11 cellular contexts compared by ENCODE assay signal in genomic region chr12:105740970-105741725, GRCh38.
DNase-seq lines count a peak whose midpoint lies in the region; ATAC-seq and TF ChIP-seq lines count a peak whose summit lies in the region.
"Had no signal": no experiment of that assay in that cellular context is flagged by ENCODE, and none has a peak within 500 bp of the region (broad histone marks: within the 10 kb centered on the region; RNA-seq: fewer than 3 reads in every experiment).

No MANE protein-coding gene starts in this region.

- H3K4me3 ChIP-seq in fibroblast of pulmonary artery (replicated peaks; ENCODE audit: low read depth, low read length) (no peak overlapping the region), ovary (no peak overlapping the region)

- no peaks in the 10 kb centered on the region for H3K9me3 Mint-ChIP-seq in activated CD4-positive, alpha-beta memory T cell treated with anti-CD3 and anti-CD28 coated beads for 36 hours

- TF ChIP-seq EP300 in ovary (IDR thresholded peaks at IDR 0.05) = no peak

- H3K4me1 ChIP-seq in ovary (ENCODE audit: insufficient read depth) = peaks cover 5% of the 10 kb centered on the region

- H3K27ac ChIP-seq in ovary = peak overlapping the region; percentile 7 to 40

- no peak for TF ChIP-seq POLR2A in ovary (IDR thresholded peaks at IDR 0.05)

- intact Hi-C loops in ovary (cut with DNase I) = no loop called here
- intact Hi-C loops in activated CD4-positive, alpha-beta memory T cell treated with anti-CD3 and anti-CD28 coated beads for 36 hours (cut with micrococcal nuclease) = no loop called here

- H3K4me3 Mint-ChIP-seq in activated CD4-positive, alpha-beta memory T cell treated with anti-CD3 and anti-CD28 coated beads for 36 hours = no peak overlapping the region
- H3K4me3 Mint-ChIP-seq: CD4-positive, CD25-positive, alpha-beta regulatory T cell had no signal

- POLR2A ChIA-PET in activated CD4-positive, alpha-beta memory T cell treated with anti-CD3 and anti-CD28 coated beads for 36 hours (lab: Charles Lee) = no interaction called here

- no peak overlapping the region for H3K27ac Mint-ChIP-seq in activated CD4-positive, alpha-beta memory T cell treated with anti-CD3 and anti-CD28 coated beads for 36 hours
- H3K27ac Mint-ChIP-seq: CD4-positive, CD25-positive, alpha-beta regulatory T cell had no signal

- no peaks in the 10 kb centered on the region for H3K36me3 Mint-ChIP-seq in activated CD4-positive, alpha-beta memory T cell treated with anti-CD3 and anti-CD28 coated beads for 36 hours
- H3K36me3 Mint-ChIP-seq: CD4-positive, CD25-positive, alpha-beta regulatory T cell had no signal

- WGBS in ovary, 3 donors = 26 to 32% (median 32%) methylated on average over 9 of the region's 9 CpGs

- TF ChIP-seq CTCF in fibroblast of pulmonary artery (IDR thresholded peaks at IDR 0.05; ENCODE audit: low read length, missing control alignments) (no peak), ovary (IDR thresholded peaks at IDR 0.05) (no peak)

- DNase-seq in DMS 273 (lab: John Stamatoyannopoulos, UW; ENCODE audit: unreplicated experiment) = peak; percentile 95
- DNase-seq in NCI-H446 treated with DMSO at 0.1 percent for 48 hours (lab: John Stamatoyannopoulos, UW) = peak; percentile 98
- peak; percentile 36 for DNase-seq in fibroblast of pulmonary artery (ENCODE audit: low read depth)
- peak; percentile 43 to 61 (median 50) for DNase-seq in ovary
- no peak for DNase-seq in activated CD4-positive, alpha-beta memory T cell treated with anti-CD3 and anti-CD28 coated beads for 36 hours
- no peak for DNase-seq in MV-4-11 (lab: John Stamatoyannopoulos, UW)
- no peak for DNase-seq in NOMO-1 treated with DMSO at 0.1 percent for 48 hours (lab: John Stamatoyannopoulos, UW; ENCODE audit: unreplicated experiment)
- DNase-seq: CD4-positive, CD25-positive, alpha-beta regulatory T cell; SHP77 had no signal

- peaks cover 3% of the 10 kb centered on the region for H3K27me3 Mint-ChIP-seq in activated CD4-positive, alpha-beta memory T cell treated with anti-CD3 and anti-CD28 coated beads for 36 hours
- H3K27me3 Mint-ChIP-seq: CD4-positive, CD25-positive, alpha-beta regulatory T cell had no signal

- H3K27me3 ChIP-seq in ovary = no peaks in the 10 kb centered on the region

- ATAC-seq in esophagus mucosa = no peak
- ATAC-seq: left colon had no signal

- no peaks in the 10 kb centered on the region for H3K36me3 ChIP-seq in ovary

- no peaks in the 10 kb centered on the region for H3K9me3 ChIP-seq in ovary

- CTCF ChIA-PET in activated CD4-positive, alpha-beta memory T cell treated with anti-CD3 and anti-CD28 coated beads for 36 hours (lab: Charles Lee) = no interaction called here

- no peaks in the 10 kb centered on the region for H3K4me1 Mint-ChIP-seq in activated CD4-positive, alpha-beta memory T cell treated with anti-CD3 and anti-CD28 coated beads for 36 hours (ENCODE audit: low read depth)
- H3K4me1 Mint-ChIP-seq: CD4-positive, CD25-positive, alpha-beta regulatory T cell had no signal

Comparison
In these comparisons a context has a peak if more than half of its experiments do, and no peak if none do; other contexts are left out.
1. DNase-seq: peak in DMS 273 (single experiment), NCI-H446 treated with DMSO at 0.1 percent for 48 hours (single experiment), fibroblast of pulmonary artery (single experiment) and ovary (5 of 5); none in activated CD4-positive, alpha-beta memory T cell treated with anti-CD3 and anti-CD28 coated beads for 36 hours (single experiment), MV-4-11 (single experiment) and NOMO-1 treated with DMSO at 0.1 percent for 48 hours (single experiment).